11 cellular contexts compared by ENCODE assay signal in the genomic region with DNA sequence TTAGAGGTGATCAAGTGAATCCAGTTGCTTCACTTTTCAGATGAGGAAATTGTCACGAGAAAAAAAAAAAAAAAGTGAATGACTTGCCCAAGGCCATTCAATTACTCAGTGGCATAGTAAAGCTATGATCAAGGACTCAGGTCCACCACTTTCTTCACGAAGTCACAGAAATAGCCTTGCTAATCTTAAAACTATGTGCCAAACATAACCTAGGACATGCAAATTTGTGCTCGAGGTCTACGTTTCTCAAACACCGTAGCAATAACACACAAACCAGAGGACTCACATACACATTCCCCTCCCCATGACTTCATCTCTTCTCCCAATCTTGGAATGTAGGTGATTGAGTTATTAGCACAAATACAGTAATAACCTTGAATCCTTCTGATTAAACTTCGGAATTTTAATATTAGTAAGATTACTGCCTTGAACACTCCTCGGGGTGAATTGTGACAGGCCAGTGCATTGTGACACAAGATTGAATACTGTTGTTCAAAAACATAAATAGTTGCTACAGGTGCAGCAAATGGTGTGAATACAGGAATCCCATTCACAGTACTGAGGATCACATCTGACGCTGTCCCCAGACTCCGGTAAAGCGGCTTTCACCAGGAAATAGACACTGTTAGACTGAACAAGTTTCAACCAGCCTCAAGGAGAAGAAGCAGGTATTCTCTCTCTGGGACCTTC. TPM values are rescaled to one million over a fixed set of nuclear protein-coding genes. Genes with fewer than 3 reads are reported as not detected.
DNase-seq lines count a peak whose midpoint lies in the region; ATAC-seq and TF ChIP-seq lines count a peak whose summit lies in the region.
"Had no signal": no experiment of that assay in that cellular context is flagged by ENCODE, and none has a peak within 500 bp of the region (broad histone marks: within the 10 kb centered on the region; RNA-seq: fewer than 3 reads in every experiment).

No MANE protein-coding gene starts in this region.

- 80 to 81% methylated on average over 10 of the region's 10 CpGs for WGBS in ectodermal cell, 2 experiments

- no peaks in the 10 kb centered on the region for H3K9me3 ChIP-seq in ectodermal cell (ENCODE audit: control insufficient read depth, low read length)

- DNase-seq in AG08396 (ENCODE audit: low spot score) (peak; percentile 23), MV-4-11 (lab: John Stamatoyannopoulos, UW) (peak; percentile 47), mucosa of gallbladder (ENCODE audit: low spot score) (peak; percentile 19), HuH-7.5 (ENCODE audit: low spot score) (no peak), GM20000 (ENCODE audit: low spot score) (no peak)
- DNase-seq in stimulated activated CD4-positive, alpha-beta T cell treated with anti-CD3 and anti-CD28 coated beads, Interleukin-12 subunit alpha, Interleukin-12 subunit beta, amount 100 ng/mL, for 4 hours = no peak
- DNase-seq: activated T-cell treated with anti-CD3 and anti-CD28 coated beads for 4 hours; CD4-positive, CD25-positive, alpha-beta regulatory T cell; NCI-H1436 treated with DMSO at 0.1 percent for 48 hours had no signal

- no peak overlapping the region for H3K27ac ChIP-seq in ectodermal cell (ENCODE audit: insufficient read depth, low read depth, low read length, poor library complexity, severe bottlenecking)

- H3K27me3 ChIP-seq in ectodermal cell (ENCODE audit: control insufficient read depth, insufficient read depth, low read length, poor library complexity, severe bottlenecking) = no peaks in the 10 kb centered on the region

- ATAC-seq in HG02642 (IDR thresholded peaks at IDR 0.05; ENCODE audit: poor library complexity, unreplicated experiment) = no peak

- no peaks in the 10 kb centered on the region for H3K36me3 ChIP-seq in ectodermal cell (ENCODE audit: control insufficient read depth, insufficient read depth, low read length)

- peaks cover 35% of the 10 kb centered on the region for H3K4me1 ChIP-seq in ectodermal cell (ENCODE audit: control insufficient read depth, insufficient read depth, low read length)

- H3K4me3 ChIP-seq in ectodermal cell (ENCODE audit: insufficient read depth, low read depth, low read length) = peak overlapping the region; percentile 88

- no peak for TF ChIP-seq CTCF in GM20000 (IDR thresholded peaks at IDR 0.05; ENCODE audit: extremely low read depth, missing control alignments)

RNA-seq across cellular contexts. Expression of gene LGR4, which starts 3.8 kb away (rescaled TPM):
- 93.0 TPM for polyA plus RNA-seq in ectodermal cell (2013, experiment 1 of 4)
- 110 TPM for polyA plus RNA-seq in ectodermal cell (2013, experiment 2 of 4)
- polyA plus RNA-seq in ectodermal cell (2013, experiment 3 of 4) = 108 TPM
- polyA plus RNA-seq in ectodermal cell (2013, experiment 4 of 4) = 116 TPM
- total RNA-seq in mucosa of gallbladder = 47.6 TPM

RNA-seq across cellular contexts. Expression of gene LIN7C, which starts 37.8 kb away (rescaled TPM):
- 31.3 TPM for polyA plus RNA-seq in ectodermal cell (2013, experiment 1 of 4)
- 26.6 TPM for polyA plus RNA-seq in ectodermal cell (2013, experiment 2 of 4)
- polyA plus RNA-seq in ectodermal cell (2013, experiment 3 of 4) = 17.0 TPM
- polyA plus RNA-seq in ectodermal cell (2013, experiment 4 of 4) = 16.7 TPM
- 34.1 TPM for total RNA-seq in mucosa of gallbladder

Comparison
In these comparisons a context has a peak if more than half of its experiments do, and no peak if none do; other contexts are left out.
1. DNase-seq: peak in AG08396 (single experiment), MV-4-11 (single experiment) and mucosa of gallbladder (single experiment); none in stimulated activated CD4-positive, alpha-beta T cell treated with anti-CD3 and anti-CD28 coated beads, Interleukin-12 subunit alpha, Interleukin-12 subunit beta, amount 100 ng/mL, for 4 hours (single experiment), HuH-7.5 (single experiment) and GM20000 (single experiment).